ENCODE assay signal across 12 cellular contexts in genomic region chr22:20017622-20017958, GRCh38. TPM values are rescaled to one million over a fixed set of nuclear protein-coding genes. Genes with fewer than 3 reads are reported as not detected.
A peak's percentile ranks its signal among the peaks of the same experiment; 100 is the strongest.
DNase-seq lines count a peak whose midpoint lies in the region; ATAC-seq and TF ChIP-seq lines count a peak whose summit lies in the region.
"Had no signal": no experiment of that assay in that cellular context is flagged by ENCODE, and none has a peak within 500 bp of the region (broad histone marks: within the 10 kb centered on the region; RNA-seq: fewer than 3 reads in every experiment).

No MANE protein-coding gene starts in this region.

- no peaks in the 10 kb centered on the region for H3K9me3 ChIP-seq in CD8-positive, alpha-beta T cell (ENCODE audit: low read length)

- peak overlapping the region; percentile 79 for H3K4me3 ChIP-seq in CD8-positive, alpha-beta T cell (ENCODE audit: low read depth, low read length)

- peaks cover 5% of the 10 kb centered on the region for H3K36me3 Mint-ChIP-seq in CD8-positive, alpha-beta T cell
- no peaks in the 10 kb centered on the region for H3K36me3 Mint-ChIP-seq in IgD-negative memory B cell
- H3K36me3 Mint-ChIP-seq in dendritic cell treated with granulocyte-macrophage colony-stimulating factor and Interleukin-4, amounts not matched to agents 40 ng/mL and 50 ng/mL, for 4 days (ENCODE audit: low read depth), result peaks cover 22% of the 10 kb centered on the region
- no peaks in the 10 kb centered on the region for H3K36me3 Mint-ChIP-seq in nephron progenitor cell (ENCODE audit: low read depth)

- ATAC-seq in CD8-positive, alpha-beta T cell, result no peak
- no peak for ATAC-seq in GM21737 (IDR thresholded peaks at IDR 0.05; ENCODE audit: unreplicated experiment)
- ATAC-seq in HG03095 (IDR thresholded peaks at IDR 0.05; ENCODE audit: unreplicated experiment), result no peak
- no peak for ATAC-seq in HG03025 (IDR thresholded peaks at IDR 0.05; ENCODE audit: low FRiP score, unreplicated experiment)

- POLR2A ChIA-PET in CD8-positive, alpha-beta T cell (lab: Charles Lee), result interaction anchor here (1.2 kb wide), 1 partner anchor 76 kb away, joined by 3 read pairs; the partner anchor contains the start of genes COMT and TXNRD2

- peaks cover 31% of the 10 kb centered on the region for H3K4me1 Mint-ChIP-seq in CD8-positive, alpha-beta T cell (ENCODE audit: low read depth)
- H3K4me1 Mint-ChIP-seq in IgD-negative memory B cell (peaks cover 8 to 16% (median 15%) of the 10 kb centered on the region in 3 donors), nephron progenitor cell (peaks cover 9% of the 10 kb centered on the region)
- peaks cover 31% of the 10 kb centered on the region for H3K4me1 Mint-ChIP-seq in dendritic cell treated with granulocyte-macrophage colony-stimulating factor and Interleukin-4, amounts not matched to agents 40 ng/mL and 50 ng/mL, for 4 days (ENCODE audit: low read depth)

- H3K27ac ChIP-seq in CD8-positive, alpha-beta T cell (ENCODE audit: low read depth, low read length), result no peak overlapping the region
- H3K27ac ChIP-seq: brain microvascular endothelial cell had no signal

- TF ChIP-seq CTCF in CD8-positive, alpha-beta T cell (IDR thresholded peaks at IDR 0.05), result no peak
- no peak for TF ChIP-seq CTCF in nephron progenitor cell (IDR thresholded peaks at IDR 0.05)

- no peaks in the 10 kb centered on the region for H3K36me3 ChIP-seq in CD8-positive, alpha-beta T cell (ENCODE audit: insufficient read depth, low read length)
- H3K36me3 ChIP-seq: brain microvascular endothelial cell had no signal

- H3K4me3 Mint-ChIP-seq in CD8-positive, alpha-beta T cell, result peak overlapping the region; percentile 91
- peak overlapping the region; percentile 83 to 95 (median 86) for H3K4me3 Mint-ChIP-seq in IgD-negative memory B cell
- peak overlapping the region; percentile 86 for H3K4me3 Mint-ChIP-seq in dendritic cell treated with granulocyte-macrophage colony-stimulating factor and Interleukin-4, amounts not matched to agents 40 ng/mL and 50 ng/mL, for 4 days
- peak overlapping the region; percentile 82 for H3K4me3 Mint-ChIP-seq in nephron progenitor cell

- H3K4me1 ChIP-seq in CD8-positive, alpha-beta T cell (ENCODE audit: insufficient read depth, low read length), result peaks cover 26% of the 10 kb centered on the region

- H3K27me3 ChIP-seq in CD8-positive, alpha-beta T cell (ENCODE audit: insufficient read depth, low read length), result no peaks in the 10 kb centered on the region

- H3K27me3 Mint-ChIP-seq in CD8-positive, alpha-beta T cell (ENCODE audit: low read depth), result no peaks in the 10 kb centered on the region
- H3K27me3 Mint-ChIP-seq in IgD-negative memory B cell (no peaks in the 10 kb centered on the region), nephron progenitor cell (ENCODE audit: low read depth, poor library complexity) (peaks cover 71% of the 10 kb centered on the region)
- H3K27me3 Mint-ChIP-seq in dendritic cell treated with granulocyte-macrophage colony-stimulating factor and Interleukin-4, amounts not matched to agents 40 ng/mL and 50 ng/mL, for 4 days, result peaks cover 47% of the 10 kb centered on the region

- H3K9me3 Mint-ChIP-seq in CD8-positive, alpha-beta T cell, result no peaks in the 10 kb centered on the region
- no peaks in the 10 kb centered on the region for H3K9me3 Mint-ChIP-seq in IgD-negative memory B cell
- no peaks in the 10 kb centered on the region for H3K9me3 Mint-ChIP-seq in dendritic cell treated with granulocyte-macrophage colony-stimulating factor and Interleukin-4, amounts not matched to agents 40 ng/mL and 50 ng/mL, for 4 days
- H3K9me3 Mint-ChIP-seq in nephron progenitor cell, result no peaks in the 10 kb centered on the region

- H3K27ac Mint-ChIP-seq in CD8-positive, alpha-beta T cell, result peak overlapping the region; percentile 14
- H3K27ac Mint-ChIP-seq in IgD-negative memory B cell (peak overlapping the region in 2 of 3 donors; percentile 23 to 45), nephron progenitor cell (no peak overlapping the region)
- H3K27ac Mint-ChIP-seq in dendritic cell treated with granulocyte-macrophage colony-stimulating factor and Interleukin-4, amounts not matched to agents 40 ng/mL and 50 ng/mL, for 4 days, result no peak overlapping the region

- intact Hi-C loops in CD8-positive, alpha-beta T cell (cut with DNase I, micrococcal nuclease), result no loop called here
- intact Hi-C loops in dendritic cell treated with granulocyte-macrophage colony-stimulating factor and Interleukin-4, amounts not matched to agents 40 ng/mL and 50 ng/mL, for 4 days (cut with micrococcal nuclease), result no loop called here

- CTCF ChIA-PET in CD8-positive, alpha-beta T cell (lab: Charles Lee), result interaction anchor here (1.5 kb wide), 1 partner anchor 287 kb away, joined by 3 read pairs; no protein-coding TSS in a partner anchor

- DNase-seq in CD8-positive, alpha-beta T cell, result no peak
- no peak for DNase-seq in nephron progenitor cell
- DNase-seq in GF-D8 (lab: John Stamatoyannopoulos, UW), result no peak
- DNase-seq: activated CD4-positive, alpha-beta T cell treated with anti-CD3 and anti-CD28 coated beads for 4 hours; brain microvascular endothelial cell; DMS153; NCI-H2029 treated with DMSO at 0.1 percent for 48 hours had no signal

RNA-seq across cellular contexts. Expression of gene ARVCF, which starts 1.0 kb away (rescaled TPM):
- 1 to 10 TPM; 1.1 to 2.3 TPM for total RNA-seq in CD8-positive, alpha-beta T cell
- 0.16 TPM for polyA plus RNA-seq in IgD-negative memory B cell

RNA-seq across cellular contexts. Expression of gene TANGO2, which starts 3.3 kb away (rescaled TPM):
- total RNA-seq in CD8-positive, alpha-beta T cell, result 10 to 100 TPM in 1 of 2 experiments, 1 to 10 TPM in 1; 9.2 to 11.4 TPM
- 44.5 TPM for polyA plus RNA-seq in IgD-negative memory B cell

Comparison
In these comparisons a context has a peak if more than half of its experiments do, and no peak if none do; other contexts are left out.
1. H3K27ac Mint-ChIP-seq: peak in CD8-positive, alpha-beta T cell (single experiment) and IgD-negative memory B cell (2 of 3); none in dendritic cell treated with granulocyte-macrophage colony-stimulating factor and Interleukin-4, amounts not matched to agents 40 ng/mL and 50 ng/mL, for 4 days (single experiment) and nephron progenitor cell (single experiment).
2. Peak in every context shown above with its lines, with median percentiles within 50 percentile points of each other: H3K4me3 Mint-ChIP-seq.